13 cellular contexts compared by ENCODE assay signal in genomic region chr2:241560883-241561474, GRCh38. TPM values are rescaled to one million over a fixed set of nuclear protein-coding genes. Genes with fewer than 3 reads are reported as not detected.
DNase-seq lines count a peak whose midpoint lies in the region; ATAC-seq and TF ChIP-seq lines count a peak whose summit lies in the region.
"Had no signal": no experiment of that assay in that cellular context is flagged by ENCODE, and none has a peak within 500 bp of the region (broad histone marks: within the 10 kb centered on the region; RNA-seq: fewer than 3 reads in every experiment).

No MANE protein-coding gene starts in this region.

- no peak for TF ChIP-seq POLR2A in IMR-90 (IDR thresholded peaks at IDR 0.05; ENCODE audit: low read depth, low read length)

- H4K5ac ChIP-seq in IMR-90 (ENCODE audit: low read depth, low read length) = no peak overlapping the region

- peaks cover 9 to 20% (median 13%) of the 10 kb centered on the region in 5 donors for H3K9me3 Mint-ChIP-seq in CD8-positive, alpha-beta memory T cell

- peak; percentile 49 for DNase-seq in IMR-90
- DNase-seq in dermis blood vessel endothelial cell = peak; percentile 43
- peak; percentile 53 for DNase-seq in mesenchymal stem cell
- DNase-seq in thoracic aorta (ENCODE audit: low spot score) = no peak
- no peak for DNase-seq in NCI-H69 (lab: John Stamatoyannopoulos, UW)
- DNase-seq in ureter (ENCODE audit: low spot score) = no peak
- DNase-seq in HUDEP-2 (lab: John Stamatoyannopoulos, UW; ENCODE audit: unreplicated experiment in 76 of 76) = no peak
- no peak for DNase-seq in CD8-positive, alpha-beta memory T cell
- DNase-seq: activated CD4-positive, alpha-beta T cell treated with anti-CD3 and anti-CD28 coated beads, Interleukin-2, amount 50 U/mL, for 1 hour; glutamatergic neuron; NCI-H146; RPMI8226 had no signal

- POLR2A ChIA-PET in IMR-90 (lab: Charles Lee; ENCODE audit: unreplicated experiment) = no interaction called here
- POLR2A ChIA-PET in CD8-positive, alpha-beta memory T cell (lab: Charles Lee) = no interaction called here

- dilution Hi-C loops in IMR-90 (cut with HindIII; ENCODE audit: low sequenced_read_pairs, unreplicated experiment) = no loop called here

- no peak overlapping the region; the same call in 1 of the 2 replicates for H2BK20ac ChIP-seq in IMR-90 (ENCODE audit: low read depth, low read length)

- H4K91ac ChIP-seq in IMR-90 (ENCODE audit: insufficient read depth, low read depth, low read length) (0 out of 2 replicates have a peak overlapping the region, but pooled peaks have one; percentile 13), mesenchymal stem cell (ENCODE audit: low read length) (no peak overlapping the region)

- CTCF ChIA-PET in IMR-90 (lab: Yijun Ruan, JAX) = interaction anchor here (1.1 kb wide), 1 partner anchor 11 kb away, joined by 3 read pairs; no protein-coding TSS in a partner anchor
- CTCF ChIA-PET in CD8-positive, alpha-beta memory T cell (lab: Charles Lee) = no interaction called here

- H2BK15ac ChIP-seq in IMR-90 (ENCODE audit: low read depth, low read length) (no peak overlapping the region), mesenchymal stem cell (ENCODE audit: low read depth, poor library complexity, severe bottlenecking) (peak overlapping the region; percentile 4)

- H3K9me1 ChIP-seq in IMR-90 (ENCODE audit: insufficient read depth, low read length) = peaks cover 15% of the 10 kb centered on the region

- H3K4me3 Mint-ChIP-seq in CD8-positive, alpha-beta memory T cell = no peak overlapping the region

- peaks cover 0 to 12% (median 0%) of the 10 kb centered on the region in 3 donors for H3K36me3 Mint-ChIP-seq in CD8-positive, alpha-beta memory T cell

- no peak for TF ChIP-seq RAD21 in IMR-90 (IDR thresholded peaks at IDR 0.05; ENCODE audit: low read length)

- H3K18ac ChIP-seq in IMR-90 (ENCODE audit: low read depth, low read length) (no peak overlapping the region), mesenchymal stem cell (ENCODE audit: low read depth in 1 of 2, low read length in 2 of 2) (no peak overlapping the region)

- peaks cover 31 to 35% of the 10 kb centered on the region in 2 donors for H3K27me3 Mint-ChIP-seq in CD8-positive, alpha-beta memory T cell

- H3K79me1 ChIP-seq in IMR-90 (ENCODE audit: low read depth in 1 of 2, low read length in 2 of 2) (peaks cover 12 to 47% of the 10 kb centered on the region in 2 experiments), mesenchymal stem cell (replicated peaks; ENCODE audit: low read length, poor library complexity, severe bottlenecking) (peaks cover 36% of the 10 kb centered on the region)

- H3K4me1 Mint-ChIP-seq in CD8-positive, alpha-beta memory T cell = peaks cover 8 to 14% (median 9%) of the 10 kb centered on the region in 3 donors

- H2AK5ac ChIP-seq in IMR-90 (ENCODE audit: low read depth, low read length) (peak overlapping the region; percentile 85; the same call in 1 of the 2 replicates), mesenchymal stem cell (ENCODE audit: low read length, severe bottlenecking) (no peak overlapping the region)

- H4K20me1 ChIP-seq in IMR-90 (ENCODE audit: insufficient read depth, low read length) = peaks cover 55% of the 10 kb centered on the region

- no peak overlapping the region for H2BK12ac ChIP-seq in mesenchymal stem cell (ENCODE audit: low read length in 2 of 2)

- peak overlapping the region; percentile 99 for H2AK9ac ChIP-seq in IMR-90 (replicated peaks; ENCODE audit: low read depth, low read length, poor library complexity)

- H2AFZ ChIP-seq in IMR-90 (replicated peaks; ENCODE audit: low read length, poor library complexity) (no peak overlapping the region), mesenchymal stem cell (ENCODE audit: low read depth, low read length) (no peak overlapping the region)

- H3K27me3 ChIP-seq in IMR-90 (ENCODE audit: control insufficient read depth, insufficient read depth, low read length) = no peaks in the 10 kb centered on the region
- H3K27me3 ChIP-seq in mesenchymal stem cell (ENCODE audit: control insufficient read depth in 1 of 2, insufficient read depth in 1 of 2, low read length in 2 of 2) = no peaks in the 10 kb centered on the region
- no peaks in the 10 kb centered on the region for H3K27me3 ChIP-seq in thoracic aorta (replicated peaks; ENCODE audit: insufficient read depth)
- H3K27me3 ChIP-seq in CD8-positive, alpha-beta memory T cell (ENCODE audit: insufficient read depth, low read length, poor library complexity, severe bottlenecking) = peaks cover 4% of the 10 kb centered on the region

- H3K4me3 ChIP-seq in IMR-90 (ENCODE audit: insufficient read depth, low read depth, low read length) (no peak overlapping the region), mesenchymal stem cell (ENCODE audit: insufficient read depth in 1 of 2, low read depth in 1 of 2, low read length in 2 of 2) (no peak overlapping the region), thoracic aorta (peak overlapping the region; percentile 70)
- no peak overlapping the region for H3K4me3 ChIP-seq in CD8-positive, alpha-beta memory T cell (ENCODE audit: low read length)

- H3K9ac ChIP-seq in IMR-90 (ENCODE audit: low read depth, low read length) (no peak overlapping the region), mesenchymal stem cell (ENCODE audit: low read length) (no peak overlapping the region)

- H4K8ac ChIP-seq in IMR-90 (ENCODE audit: low read depth in 2 of 2, low read length in 2 of 2) = no peak overlapping the region
- H4K8ac ChIP-seq in mesenchymal stem cell (ENCODE audit: low read length) = no peak overlapping the region

- no peak overlapping the region for H3K56ac ChIP-seq in IMR-90 (ENCODE audit: extremely low read depth, insufficient read depth, low read length)

- H3K36me3 ChIP-seq in IMR-90 (ENCODE audit: control insufficient read depth, insufficient read depth, low read length) (peaks cover 19% of the 10 kb centered on the region), mesenchymal stem cell (ENCODE audit: control insufficient read depth in 1 of 2, insufficient read depth in 2 of 2, low read depth in 1 of 2, low read length in 2 of 2) (peaks cover 0 to 35% of the 10 kb centered on the region in 2 experiments), thoracic aorta (no peaks in the 10 kb centered on the region)
- H3K36me3 ChIP-seq in CD8-positive, alpha-beta memory T cell (ENCODE audit: insufficient read depth, low read length) = no peaks in the 10 kb centered on the region
- H3K36me3 ChIP-seq: neutrophil had no signal

- H3K14ac ChIP-seq in IMR-90 (replicated peaks; ENCODE audit: low read depth, low read length) = no peak overlapping the region
- H3K14ac ChIP-seq in mesenchymal stem cell (ENCODE audit: low read length in 2 of 2) = peak overlapping the region in 1 of 2 experiments; percentile 30

- H3K23ac ChIP-seq in IMR-90 (ENCODE audit: low read depth, low read length) (peak overlapping the region; percentile 75; the same call in 1 of the 2 replicates), mesenchymal stem cell (ENCODE audit: low read length in 2 of 2) (no peak overlapping the region)

- H3K4me2 ChIP-seq in IMR-90 (ENCODE audit: low read depth, low read length) = peak overlapping the region; percentile 71; the same call in 1 of the 2 replicates
- H3K4me2 ChIP-seq in mesenchymal stem cell (ENCODE audit: low read length, poor library complexity, severe bottlenecking) = peak overlapping the region; percentile 25

- H3K27ac ChIP-seq in IMR-90 (ENCODE audit: insufficient read depth, low read length) = no peak overlapping the region
- H3K27ac ChIP-seq in mesenchymal stem cell (ENCODE audit: low read length, poor library complexity, severe bottlenecking) = no peak overlapping the region
- H3K27ac ChIP-seq in thoracic aorta = no peak overlapping the region
- no peak overlapping the region for H3K27ac ChIP-seq in CD8-positive, alpha-beta memory T cell (ENCODE audit: low read depth, low read length)
- H3K27ac ChIP-seq: neutrophil had no signal

- H2BK120ac ChIP-seq in IMR-90 (ENCODE audit: low read depth, low read length) = no peak overlapping the region
- no peak overlapping the region for H2BK120ac ChIP-seq in mesenchymal stem cell (ENCODE audit: low read depth, low read length)

- no peak for ATAC-seq in IMR-90 (ENCODE audit: low read depth)
- no peak for ATAC-seq in thoracic aorta (ENCODE audit: insufficient number of reproducible peaks, low FRiP score, low read depth)

- 51% methylated on average over 5 of the region's 19 CpGs; no CpG with 5 or more reads in 1 of the 2 experiments for WGBS in IMR-90 (ENCODE audit: extremely low coverage in 2 of 2, insufficient read length in 1 of 2), 2 experiments
- WGBS in mesenchymal stem cell = 69% methylated on average over 15 of the region's 19 CpGs

- intact Hi-C loops in IMR-90 (cut with micrococcal nuclease) = no loop called here

- H3K9me3 ChIP-seq in IMR-90 (ENCODE audit: control insufficient read depth, insufficient read depth, low read length) = no peaks in the 10 kb centered on the region
- peaks cover 6% of the 10 kb centered on the region for H3K9me3 ChIP-seq in mesenchymal stem cell (ENCODE audit: control insufficient read depth, low read length)
- peaks cover 15% of the 10 kb centered on the region for H3K9me3 ChIP-seq in thoracic aorta
- H3K9me3 ChIP-seq in CD8-positive, alpha-beta memory T cell (ENCODE audit: low read length) = no peaks in the 10 kb centered on the region
- H3K9me3 ChIP-seq: neutrophil had no signal

- H3K4me1 ChIP-seq in IMR-90 (ENCODE audit: control insufficient read depth, insufficient read depth, low read length) (peaks cover 16% of the 10 kb centered on the region), mesenchymal stem cell (ENCODE audit: control insufficient read depth, insufficient read depth, low read depth, low read length) (peaks cover 44% of the 10 kb centered on the region), thoracic aorta (ENCODE audit: control insufficient read depth in 1 of 2, low read depth in 2 of 2) (peaks cover 24 to 37% of the 10 kb centered on the region in 2 donors)
- H3K4me1 ChIP-seq in CD8-positive, alpha-beta memory T cell (ENCODE audit: insufficient read depth, low read length) = no peaks in the 10 kb centered on the region

- no TSS peak for BruUV-seq in IMR-90 (replicated peaks; lab: Mats Ljungman, UMichigan)

- H3K27ac Mint-ChIP-seq in CD8-positive, alpha-beta memory T cell = no peak overlapping the region

- TF ChIP-seq CTCF in IMR-90 (conservative IDR thresholded peaks at IDR 0.05; ENCODE audit: low read depth, low read length) = no peak
- TF ChIP-seq CTCF in thoracic aorta (IDR thresholded peaks at IDR 0.05) = no peak

- no peak overlapping the region; the same call in 1 of the 2 replicates for H3K4ac ChIP-seq in IMR-90 (ENCODE audit: low read depth, low read length)
- no peak overlapping the region for H3K4ac ChIP-seq in mesenchymal stem cell (ENCODE audit: low read depth in 1 of 2, low read length in 2 of 2)

- in situ Hi-C loops in IMR-90 (cut with MboI; ENCODE audit: low sequenced_read_pairs) = no loop called here

- H2BK5ac ChIP-seq in IMR-90 (ENCODE audit: low read depth, low read length, poor library complexity, severe bottlenecking) (peak overlapping the region; percentile 65), mesenchymal stem cell (ENCODE audit: low read depth, low read length, poor library complexity, severe bottlenecking) (no peak overlapping the region)

RNA-seq across cellular contexts. Expression of gene BOK, which starts 2.4 kb away (rescaled TPM):
- total RNA-seq in IMR-90 (2012; rRNA removed) (13.3 and 15.8 TPM in 2 replicates), dermis blood vessel endothelial cell (88.1 and 99.4 TPM in 2 replicates), thoracic aorta (10 to 100 TPM; 10.7 to 27.5 TPM), ureter (16.0 TPM)
- polyA plus RNA-seq in IMR-90 (2012; rRNA removed) = 34.4 and 37.4 TPM in 2 replicates
- 28.7 and 58.2 TPM in 2 replicates for polyA plus RNA-seq in IMR-90 (2012; cell fraction: cytosol; rRNA removed)
- 40.1 and 75.2 TPM in 2 replicates for polyA plus RNA-seq in IMR-90 (2012; cell fraction: nucleus; rRNA removed; ENCODE audit: low replicate concordance)
- 16.6 TPM for polyA plus RNA-seq in mesenchymal stem cell (2013, experiment 1 of 2)
- 17.5 TPM for polyA plus RNA-seq in mesenchymal stem cell (2013, experiment 2 of 2)
- total RNA-seq in CD8-positive, alpha-beta memory T cell = not detected
- not detected for polyA plus RNA-seq in CD8-positive, alpha-beta memory T cell

RNA-seq across cellular contexts. Expression of gene STK25, which starts 52.6 kb away (rescaled TPM):
- total RNA-seq in IMR-90 (2012; rRNA removed) (203 and 258 TPM in 2 replicates), dermis blood vessel endothelial cell (445 and 536 TPM in 2 replicates), thoracic aorta (100 to 1,000 TPM; 180 to 279 TPM), ureter (166 TPM)
- polyA plus RNA-seq in IMR-90 (2012; rRNA removed) = 392 and 417 TPM in 2 replicates
- 289 and 326 TPM in 2 replicates for polyA plus RNA-seq in IMR-90 (2012; cell fraction: cytosol; rRNA removed)
- 774 and 1,419 TPM in 2 replicates for polyA plus RNA-seq in IMR-90 (2012; cell fraction: nucleus; rRNA removed; ENCODE audit: low replicate concordance)
- 86.3 TPM for polyA plus RNA-seq in mesenchymal stem cell (2013, experiment 1 of 2)
- 82.9 TPM for polyA plus RNA-seq in mesenchymal stem cell (2013, experiment 2 of 2)
- total RNA-seq in CD8-positive, alpha-beta memory T cell = 10 to 100 TPM; 95.0 to 96.2 TPM
- polyA plus RNA-seq in CD8-positive, alpha-beta memory T cell = 86.3 TPM

Comparison
In these comparisons a context has a peak if more than half of its experiments do, and no peak if none do; other contexts are left out.
1. DNase-seq: peak in IMR-90 (single experiment), dermis blood vessel endothelial cell (single experiment) and mesenchymal stem cell (single experiment); none in thoracic aorta (single experiment), NCI-H69 (single experiment), ureter (single experiment), HUDEP-2 (0 of 76) and CD8-positive, alpha-beta memory T cell (0 of 5).
2. RNA of gene BOK, which starts 2.4 kb away (total RNA-seq): 88.1 to 99.4 TPM in dermis blood vessel endothelial cell, 10.7 to 27.5 TPM in thoracic aorta, 16.0 TPM in ureter (single experiment) and 13.3 to 15.8 TPM in IMR-90; not detected in CD8-positive, alpha-beta memory T cell; every median in the first group is over 10 times any median in the second.